In genomic region chr12:122078141-122079037, GRCh38 we compare ENCODE assay signal across 8 cellular contexts. TPM values are rescaled to one million over a fixed set of nuclear protein-coding genes. Genes with fewer than 3 reads are reported as not detected.
A peak's percentile ranks its signal among the peaks of the same experiment; 100 is the strongest.
DNase-seq lines count a peak whose midpoint lies in the region; ATAC-seq and TF ChIP-seq lines count a peak whose summit lies in the region.

A gene with protein sequence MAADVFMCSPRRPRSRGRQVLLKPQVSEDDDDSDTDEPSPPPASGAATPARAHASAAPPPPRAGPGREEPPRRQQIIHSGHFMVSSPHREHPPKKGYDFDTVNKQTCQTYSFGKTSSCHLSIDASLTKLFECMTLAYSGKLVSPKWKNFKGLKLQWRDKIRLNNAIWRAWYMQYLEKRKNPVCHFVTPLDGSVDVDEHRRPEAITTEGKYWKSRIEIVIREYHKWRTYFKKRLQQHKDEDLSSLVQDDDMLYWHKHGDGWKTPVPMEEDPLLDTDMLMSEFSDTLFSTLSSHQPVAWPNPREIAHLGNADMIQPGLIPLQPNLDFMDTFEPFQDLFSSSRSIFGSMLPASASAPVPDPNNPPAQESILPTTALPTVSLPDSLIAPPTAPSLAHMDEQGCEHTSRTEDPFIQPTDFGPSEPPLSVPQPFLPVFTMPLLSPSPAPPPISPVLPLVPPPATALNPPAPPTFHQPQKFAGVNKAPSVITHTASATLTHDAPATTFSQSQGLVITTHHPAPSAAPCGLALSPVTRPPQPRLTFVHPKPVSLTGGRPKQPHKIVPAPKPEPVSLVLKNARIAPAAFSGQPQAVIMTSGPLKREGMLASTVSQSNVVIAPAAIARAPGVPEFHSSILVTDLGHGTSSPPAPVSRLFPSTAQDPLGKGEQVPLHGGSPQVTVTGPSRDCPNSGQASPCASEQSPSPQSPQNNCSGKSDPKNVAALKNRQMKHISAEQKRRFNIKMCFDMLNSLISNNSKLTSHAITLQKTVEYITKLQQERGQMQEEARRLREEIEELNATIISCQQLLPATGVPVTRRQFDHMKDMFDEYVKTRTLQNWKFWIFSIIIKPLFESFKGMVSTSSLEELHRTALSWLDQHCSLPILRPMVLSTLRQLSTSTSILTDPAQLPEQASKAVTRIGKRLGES (plus strand): TSS chr12:122078756. CDS start chr12:122078854, 98 bp downstream.

- WGBS in lower leg skin, 2 donors = 0 to 1% methylated on average over 59 to 68 of the region's 114 CpGs

- peak in 1 of 2 donors; percentile 44 for TF ChIP-seq POLR2A in lower leg skin (IDR thresholded peaks at IDR 0.05)

- DNase-seq in C1 segment of cervical spinal cord (lab: John Stamatoyannopoulos, UW) (peak in 13 of 14 donors; percentile 57 to 94 (median 85)), NCI-H82 (lab: John Stamatoyannopoulos, UW) (peak; percentile 96), dermis microvascular lymphatic vessel endothelial cell (ENCODE audit: low read depth in 2 of 2) (peak; percentile 72 to 95), lower leg skin (ENCODE audit: low spot score in 2 of 2) (peak; percentile 91 to 98)
- DNase-seq in activated CD4-positive, alpha-beta T cell treated with anti-CD3 and anti-CD28 coated beads, Interleukin-2, amount 50 U/mL, for 48 hours = peak; percentile 89 to 92
- DNase-seq in stimulated activated CD4-positive, alpha-beta T cell treated with anti-CD3 and anti-CD28 coated beads, TNF-alpha, amount 100 ng/mL, for 1 hour (ENCODE audit: low read depth in 3 of 3, low spot score in 1 of 3) = peak; percentile 71 to 85 (median 80)

- peak; percentile 83 for ATAC-seq in GM19372 (IDR thresholded peaks at IDR 0.05; ENCODE audit: low read depth, unreplicated experiment)
- ATAC-seq in HG03558 (IDR thresholded peaks at IDR 0.05; ENCODE audit: extremely low read depth, unreplicated experiment) = peak; percentile 37

- no peak for TF ChIP-seq CTCF in lower leg skin (IDR thresholded peaks at IDR 0.05)

- peak within 1 kb of the TSS; percentile 70 for H3K4me3 ChIP-seq in lower leg skin (ENCODE audit: low read depth, poor library complexity, severe bottlenecking)

- intact Hi-C loops in lower leg skin (cut with DNase I; ENCODE audit: low total_unique reads) = no loop called here

RNA-seq across cellular contexts. Expression of the gene that starts here (rescaled TPM):
- total RNA-seq in dermis microvascular lymphatic vessel endothelial cell (18.4 and 31.1 TPM in 2 replicates), lower leg skin (10 to 100 TPM; 15.5 to 34.5 (median 19.8) TPM)

Comparison
In these comparisons a context has a peak if more than half of its experiments do, and no peak if none do; other contexts are left out.
1. Peak in every context shown above with its lines: DNase-seq, ATAC-seq and H3K4me3 ChIP-seq.